8 cellular contexts compared by ENCODE assay signal in genomic region chr2:54838585-54839035, GRCh38.
DNase-seq lines count a peak whose midpoint lies in the region; ATAC-seq and TF ChIP-seq lines count a peak whose summit lies in the region.

No MANE protein-coding gene starts in this region.

- H3K4me1 Mint-ChIP-seq in endodermal cell: peaks cover 1% of the 10 kb centered on the region

- WGBS in endodermal cell (ENCODE audit: insufficient coverage in 1 of 2, insufficient read length in 1 of 2), 2 experiments: 26 to 27% methylated on average over 2 to 4 of the region's 4 CpGs

- TF ChIP-seq CTCF in endodermal cell (conservative IDR thresholded peaks at IDR 0.05): peak; percentile 92

- H3K9me3 Mint-ChIP-seq in endodermal cell: no peaks in the 10 kb centered on the region

- no peak overlapping the region for H3K27ac ChIP-seq in endodermal cell (ENCODE audit: low read depth, low read length)

- H3K27me3 ChIP-seq in endodermal cell (ENCODE audit: control insufficient read depth, insufficient read depth, low read length, poor library complexity, severe bottlenecking): no peaks in the 10 kb centered on the region

- H3K9ac ChIP-seq in endodermal cell (ENCODE audit: extremely low read depth, low read length, poor library complexity, severe bottlenecking): no peak overlapping the region

- no peak overlapping the region for H3K27ac Mint-ChIP-seq in endodermal cell

- no peaks in the 10 kb centered on the region for H3K27me3 Mint-ChIP-seq in endodermal cell (ENCODE audit: insufficient read depth)

- no peaks in the 10 kb centered on the region for H3K36me3 ChIP-seq in endodermal cell (ENCODE audit: control insufficient read depth, insufficient read depth, low read length)

- H3K4me3 ChIP-seq in endodermal cell (ENCODE audit: low read length): no peak overlapping the region

- no peaks in the 10 kb centered on the region for H3K4me1 ChIP-seq in endodermal cell (ENCODE audit: control insufficient read depth, insufficient read depth, low read length)

- no peaks in the 10 kb centered on the region for H3K9me3 ChIP-seq in endodermal cell (ENCODE audit: control insufficient read depth, low read length)

- ATAC-seq in GM18508 (IDR thresholded peaks at IDR 0.05; ENCODE audit: insufficient read depth, unreplicated experiment): peak; percentile 42
- ATAC-seq in HG03354 (IDR thresholded peaks at IDR 0.05; ENCODE audit: poor library complexity, severe bottlenecking, unreplicated experiment): peak; percentile 82

- DNase-seq in AG08396 (ENCODE audit: low spot score) (peak; percentile 58), NCI-H748 treated with DMSO at 0.1 percent for 48 hours (lab: John Stamatoyannopoulos, UW) (peak; percentile 10), endodermal cell (peak; percentile 89), mucosa of gallbladder (ENCODE audit: low spot score) (peak; percentile 78)
- DNase-seq in activated CD8-positive, alpha-beta memory T cell treated with anti-CD3 and anti-CD28 coated beads for 4 hours (ENCODE audit: low read depth in 2 of 2): peak; percentile 15 to 33
- peak; percentile 38 for DNase-seq in stimulated activated CD8-positive, alpha-beta memory T cell treated with anti-CD3 and anti-CD28 coated beads, Interleukin-7, amount 100 ng/mL, for 24 hours (ENCODE audit: low read depth)

- H3K36me3 Mint-ChIP-seq in endodermal cell (ENCODE audit: low read depth): no peaks in the 10 kb centered on the region

- H3K4me3 Mint-ChIP-seq in endodermal cell: no peak overlapping the region

Comparison
In these comparisons a context has a peak if more than half of its experiments do, and no peak if none do; other contexts are left out.
1. DNase-seq: peak in every context shown above with its lines; median percentile 89 in endodermal cell; 78 in mucosa of gallbladder; 58 in AG08396; 38 in stimulated activated CD8-positive, alpha-beta memory T cell treated with anti-CD3 and anti-CD28 coated beads, Interleukin-7, amount 100 ng/mL, for 24 hours; 24 in activated CD8-positive, alpha-beta memory T cell treated with anti-CD3 and anti-CD28 coated beads for 4 hours; 10 in NCI-H748 treated with DMSO at 0.1 percent for 48 hours.